In the genomic region with DNA sequence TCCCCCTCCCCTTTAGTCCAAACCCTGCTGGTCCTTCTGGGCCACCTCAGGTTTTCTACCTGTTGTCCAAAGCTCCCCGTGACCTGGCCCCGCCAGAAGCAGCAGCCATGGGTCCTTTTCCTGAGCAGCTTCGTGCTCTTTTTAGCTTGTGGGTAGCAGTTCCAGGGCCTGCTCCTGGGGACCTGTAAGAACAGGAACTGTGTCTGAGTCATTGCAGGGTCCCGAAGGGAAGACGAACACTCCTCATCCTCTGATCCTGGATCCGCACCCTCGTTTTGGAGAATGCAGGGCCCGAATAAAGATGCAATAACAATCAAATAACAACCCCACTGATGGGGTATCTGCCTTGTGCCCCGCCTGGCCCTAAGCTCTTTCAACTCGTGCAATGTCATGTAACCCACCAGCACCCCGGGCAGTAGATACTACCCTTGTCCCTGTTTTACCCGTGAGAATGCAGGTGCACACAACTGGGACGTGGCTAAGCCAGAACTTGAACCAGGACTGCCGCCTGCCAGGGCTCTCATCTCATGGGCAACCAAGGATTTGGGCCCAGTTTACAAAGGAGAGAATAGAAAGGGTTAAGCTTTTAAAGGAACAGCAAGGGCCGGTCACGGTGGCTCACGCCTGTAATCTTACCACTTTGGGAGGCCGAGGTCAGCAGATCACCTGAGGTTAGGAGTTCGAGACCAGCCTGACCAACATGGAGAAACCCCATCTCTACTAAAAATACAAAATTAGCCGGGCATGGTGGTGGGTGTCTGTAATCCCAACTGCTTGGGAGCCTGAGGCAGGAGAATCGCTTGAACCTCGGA, we compare ENCODE assay signal across 10 cellular contexts. TPM values are rescaled to one million over a fixed set of nuclear protein-coding genes. Genes with fewer than 3 reads are reported as not detected.
DNase-seq lines count a peak whose midpoint lies in the region; ATAC-seq and TF ChIP-seq lines count a peak whose summit lies in the region.
"Had no signal": no experiment of that assay in that cellular context is flagged by ENCODE, and none has a peak within 500 bp of the region (broad histone marks: within the 10 kb centered on the region; RNA-seq: fewer than 3 reads in every experiment).

No MANE protein-coding gene starts in this region.

- no peak overlapping the region for H2BK120ac ChIP-seq in neuronal stem cell (ENCODE audit: low read depth, low read length)

- H3K4me1 ChIP-seq in neuronal stem cell (ENCODE audit: control insufficient read depth in 2 of 2, insufficient read depth in 1 of 2, low read depth in 1 of 2, low read length in 2 of 2) = peaks cover 19 to 26% of the 10 kb centered on the region in 2 donors

- H3K9me3 Mint-ChIP-seq in IgD-negative memory B cell = no peaks in the 10 kb centered on the region
- H3K9me3 Mint-ChIP-seq in activated naive CD8-positive, alpha-beta T cell treated with anti-CD3 and anti-CD28 coated beads, Interleukin-2, amount 50 U/mL, for 24 hours = no peaks in the 10 kb centered on the region

- peaks cover 2% of the 10 kb centered on the region for H3K27me3 Mint-ChIP-seq in IgD-negative memory B cell
- no peaks in the 10 kb centered on the region for H3K27me3 Mint-ChIP-seq in activated naive CD8-positive, alpha-beta T cell treated with anti-CD3 and anti-CD28 coated beads, Interleukin-2, amount 50 U/mL, for 24 hours

- no peak overlapping the region for H2AFZ ChIP-seq in neuronal stem cell (ENCODE audit: low read length)

- peak overlapping the region; percentile 67 to 93 (median 78) for H3K4me3 Mint-ChIP-seq in IgD-negative memory B cell
- peak overlapping the region; percentile 81 for H3K4me3 Mint-ChIP-seq in activated naive CD8-positive, alpha-beta T cell treated with anti-CD3 and anti-CD28 coated beads, Interleukin-2, amount 50 U/mL, for 24 hours

- no peaks in the 10 kb centered on the region for H3K9me3 ChIP-seq in neuronal stem cell (replicated peaks in 1 of 2; ENCODE audit: control insufficient read depth in 2 of 2, insufficient read depth in 1 of 2, low read depth in 1 of 2, low read length in 2 of 2)

- no peak overlapping the region for H3K4ac ChIP-seq in neuronal stem cell (ENCODE audit: low read length)

- H3K36me3 Mint-ChIP-seq in IgD-negative memory B cell = no peaks in the 10 kb centered on the region
- peaks cover 8% of the 10 kb centered on the region for H3K36me3 Mint-ChIP-seq in activated naive CD8-positive, alpha-beta T cell treated with anti-CD3 and anti-CD28 coated beads, Interleukin-2, amount 50 U/mL, for 24 hours (ENCODE audit: low read depth)

- no CpG with 5 or more reads among the region's 22 CpGs for WGBS in neuronal stem cell (ENCODE audit: extremely low coverage in 2 of 2, insufficient read length in 2 of 2, insufficient replicate concordance in 1 of 2), 2 donors

- H2AK5ac ChIP-seq in neuronal stem cell (ENCODE audit: low read depth, low read length) = peak overlapping the region; percentile 58

- H4K91ac ChIP-seq in neuronal stem cell (ENCODE audit: low read depth, low read length, poor library complexity) = no peak overlapping the region

- TF ChIP-seq CTCF in GM10248 (IDR thresholded peaks at IDR 0.05; ENCODE audit: control extremely low read depth, extremely low read depth, low read depth, missing control alignments) = no peak

- H3K18ac ChIP-seq in neuronal stem cell (ENCODE audit: low read length) = peak overlapping the region; percentile 61

- H3K9ac ChIP-seq in neuronal stem cell (ENCODE audit: low read depth, low read length, poor library complexity) = no peak overlapping the region

- CTCF ChIA-PET in GM10248 (lab: Yijun Ruan, JAX) = interaction anchor here (1.1 to 4.4 kb wide), 6 partner anchors 14 to 164 kb away, joined by 3 to 25 read pairs (median 4); a partner anchor contains a TSS

- ATAC-seq in activated naive CD8-positive, alpha-beta T cell treated with anti-CD3 and anti-CD28 coated beads, Interleukin-2, amount 50 U/mL, for 24 hours = no peak

- POLR2A ChIA-PET in GM10248 (lab: Yijun Ruan, JAX) = interaction anchor here (0.5 kb wide), 1 partner anchor 10 kb away, joined by 5 read pairs; no protein-coding TSS in a partner anchor

- H3K79me1 ChIP-seq in neuronal stem cell (ENCODE audit: low read depth, low read length) = peaks cover 6% of the 10 kb centered on the region

- H3K36me3 ChIP-seq in neuronal stem cell (replicated peaks in 1 of 2; ENCODE audit: control insufficient read depth in 2 of 2, insufficient read depth in 2 of 2, low read length in 2 of 2) = peaks cover 0 to 43% of the 10 kb centered on the region in 2 donors

- H3K4me3 ChIP-seq in neuronal stem cell (ENCODE audit: low read length in 2 of 2) = no peak overlapping the region

- no peak overlapping the region for H4K8ac ChIP-seq in neuronal stem cell (ENCODE audit: low read depth, low read length)

- H3K23ac ChIP-seq in neuronal stem cell (ENCODE audit: low read depth, low read length, poor library complexity) = no peak overlapping the region

- H2BK12ac ChIP-seq in neuronal stem cell (ENCODE audit: low read length) = no peak overlapping the region

- H3K4me2 ChIP-seq in neuronal stem cell (ENCODE audit: insufficient read depth, low read length, poor library complexity, severe bottlenecking) = no peak overlapping the region

- no peak overlapping the region for H2BK15ac ChIP-seq in neuronal stem cell (ENCODE audit: low read length)

- H3K27ac ChIP-seq in neuronal stem cell (replicated peaks; ENCODE audit: low read length) (no peak overlapping the region), substantia nigra (ENCODE audit: low read depth, low read length, poor library complexity, severe bottlenecking) (no peak overlapping the region)

- H2BK5ac ChIP-seq in neuronal stem cell (ENCODE audit: low read length) = no peak overlapping the region

- H3K14ac ChIP-seq in neuronal stem cell (ENCODE audit: low read length) = no peak overlapping the region

- no peaks in the 10 kb centered on the region for H3K27me3 ChIP-seq in neuronal stem cell (ENCODE audit: control insufficient read depth in 3 of 3, insufficient read depth in 3 of 3, low read depth in 1 of 3, low read length in 3 of 3)

- DNase-seq in GM10248 (ENCODE audit: extremely low spot score) = peak; percentile 52
- DNase-seq in activated naive CD8-positive, alpha-beta T cell treated with anti-CD3 and anti-CD28 coated beads, Interleukin-2, amount 50 U/mL, for 24 hours = no peak
- no peak for DNase-seq in neuronal stem cell (ENCODE audit: low spot score)
- no peak for DNase-seq in substantia nigra (lab: John Stamatoyannopoulos, UW)
- no peak for DNase-seq in NCI-H446 treated with DMSO at 0.1 percent for 48 hours (lab: John Stamatoyannopoulos, UW)
- DNase-seq in activated CD4-positive, CD25-positive, alpha-beta regulatory T cell treated with anti-CD3 and anti-CD28 coated beads, Interleukin-2, amount 50 U/mL, for 72 hours = no peak
- DNase-seq: Calu3, NCI-H82, small intestine had no signal

- H3K27ac Mint-ChIP-seq in IgD-negative memory B cell = peak overlapping the region; percentile 95 to 98 (median 98)
- peak overlapping the region; percentile 86 for H3K27ac Mint-ChIP-seq in activated naive CD8-positive, alpha-beta T cell treated with anti-CD3 and anti-CD28 coated beads, Interleukin-2, amount 50 U/mL, for 24 hours

- H3K4me1 Mint-ChIP-seq in IgD-negative memory B cell = peaks cover 62 to 79% (median 72%) of the 10 kb centered on the region in 3 donors
- peaks cover 88% of the 10 kb centered on the region for H3K4me1 Mint-ChIP-seq in activated naive CD8-positive, alpha-beta T cell treated with anti-CD3 and anti-CD28 coated beads, Interleukin-2, amount 50 U/mL, for 24 hours

RNA-seq across cellular contexts. Expression of a gene that starts 33.2 kb away (rescaled TPM):
- polyA plus RNA-seq in IgD-negative memory B cell = 76.2 TPM
- 43.4 TPM for polyA plus RNA-seq in neuronal stem cell (2013, experiment 1 of 2)
- polyA plus RNA-seq in neuronal stem cell (2013, experiment 2 of 2) = 43.4 TPM
